8 cellular contexts compared by ENCODE assay signal in the genomic region with DNA sequence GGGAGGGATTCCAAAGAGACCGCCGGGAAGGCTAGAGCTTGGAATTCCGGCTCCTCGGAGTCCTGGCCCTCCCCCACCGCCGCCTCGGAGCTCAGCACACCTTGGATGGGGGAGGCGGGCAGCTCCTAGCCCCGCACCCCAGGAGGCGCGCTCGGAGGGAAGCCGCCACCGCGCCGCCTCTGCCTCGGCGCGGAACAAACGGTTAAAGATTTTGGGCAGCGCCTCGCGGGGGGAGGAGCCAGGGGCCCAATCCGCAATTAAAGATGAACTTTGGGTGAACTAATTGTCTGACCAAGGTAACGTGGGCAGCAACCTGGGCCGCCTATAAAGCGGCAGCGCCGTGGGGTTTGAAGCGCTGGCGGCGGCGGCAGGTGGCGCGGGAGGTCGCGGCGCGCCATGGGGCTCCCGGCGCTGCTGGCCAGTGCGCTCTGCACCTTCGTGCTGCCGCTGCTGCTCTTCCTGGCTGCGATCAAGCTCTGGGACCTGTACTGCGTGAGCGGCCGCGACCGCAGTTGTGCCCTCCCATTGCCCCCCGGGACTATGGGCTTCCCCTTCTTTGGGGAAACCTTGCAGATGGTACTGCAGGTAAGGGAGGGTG. TPM values are rescaled to one million over a fixed set of nuclear protein-coding genes. Genes with fewer than 3 reads are reported as not detected.
DNase-seq lines count a peak whose midpoint lies in the region; ATAC-seq and TF ChIP-seq lines count a peak whose summit lies in the region.

A gene with protein sequence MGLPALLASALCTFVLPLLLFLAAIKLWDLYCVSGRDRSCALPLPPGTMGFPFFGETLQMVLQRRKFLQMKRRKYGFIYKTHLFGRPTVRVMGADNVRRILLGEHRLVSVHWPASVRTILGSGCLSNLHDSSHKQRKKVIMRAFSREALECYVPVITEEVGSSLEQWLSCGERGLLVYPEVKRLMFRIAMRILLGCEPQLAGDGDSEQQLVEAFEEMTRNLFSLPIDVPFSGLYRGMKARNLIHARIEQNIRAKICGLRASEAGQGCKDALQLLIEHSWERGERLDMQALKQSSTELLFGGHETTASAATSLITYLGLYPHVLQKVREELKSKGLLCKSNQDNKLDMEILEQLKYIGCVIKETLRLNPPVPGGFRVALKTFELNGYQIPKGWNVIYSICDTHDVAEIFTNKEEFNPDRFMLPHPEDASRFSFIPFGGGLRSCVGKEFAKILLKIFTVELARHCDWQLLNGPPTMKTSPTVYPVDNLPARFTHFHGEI (plus strand): TSS at position 355 of the 598 bp plus-strand sequence. CDS start 42 bp downstream, at position 397.

- H3K9me3 Mint-ChIP-seq in CD8-positive, alpha-beta memory T cell, result peaks cover 0 to 2% (median 0%) of the 10 kb centered on the region in 5 donors
- no peaks in the 10 kb centered on the region for H3K9me3 Mint-ChIP-seq in dendritic cell treated with granulocyte-macrophage colony-stimulating factor and Interleukin-4, amounts not matched to agents 40 ng/mL and 50 ng/mL, for 4 days

- POLR2A ChIA-PET in CD8-positive, alpha-beta memory T cell (lab: Charles Lee), result no interaction called here

- H3K27me3 Mint-ChIP-seq in CD8-positive, alpha-beta memory T cell, result peaks cover 54 to 76% of the 10 kb centered on the region in 2 donors
- peaks cover 89% of the 10 kb centered on the region for H3K27me3 Mint-ChIP-seq in dendritic cell treated with granulocyte-macrophage colony-stimulating factor and Interleukin-4, amounts not matched to agents 40 ng/mL and 50 ng/mL, for 4 days

- H3K27me3 ChIP-seq in CD8-positive, alpha-beta memory T cell (ENCODE audit: insufficient read depth, low read length, poor library complexity, severe bottlenecking), result peaks cover 21% of the 10 kb centered on the region
- H3K27me3 ChIP-seq in MG63 (peaks cover 24% of the 10 kb centered on the region), neural cell (ENCODE audit: insufficient read depth, low read depth, low read length) (peaks cover 100% of the 10 kb centered on the region)

- no peaks in the 10 kb centered on the region for H3K36me3 ChIP-seq in CD8-positive, alpha-beta memory T cell (ENCODE audit: insufficient read depth, low read length)
- no peaks in the 10 kb centered on the region for H3K36me3 ChIP-seq in MG63
- H3K36me3 ChIP-seq in neural cell (ENCODE audit: insufficient read depth, low read length), result no peaks in the 10 kb centered on the region

- H3K4me3 Mint-ChIP-seq in CD8-positive, alpha-beta memory T cell, result peak within 1 kb of the TSS; percentile 62 to 76 (median 70)
- peak within 1 kb of the TSS; percentile 58 for H3K4me3 Mint-ChIP-seq in dendritic cell treated with granulocyte-macrophage colony-stimulating factor and Interleukin-4, amounts not matched to agents 40 ng/mL and 50 ng/mL, for 4 days

- H3K9me2 ChIP-seq in neural cell (ENCODE audit: insufficient read depth, low read length), result no peaks in the 10 kb centered on the region

- no peaks in the 10 kb centered on the region for H3K9me3 ChIP-seq in CD8-positive, alpha-beta memory T cell (ENCODE audit: low read length)
- H3K9me3 ChIP-seq in MG63 (no peaks in the 10 kb centered on the region), neural cell (ENCODE audit: low read length) (no peaks in the 10 kb centered on the region)

- H3F3A ChIP-seq in neural cell (ENCODE audit: insufficient read depth, low read length, poor library complexity, severe bottlenecking), result no peaks in the 10 kb centered on the region

- peak within 1 kb of the TSS; percentile 94 for H3K4me2 ChIP-seq in neural cell (ENCODE audit: low read length)

- intact Hi-C loops in dendritic cell treated with granulocyte-macrophage colony-stimulating factor and Interleukin-4, amounts not matched to agents 40 ng/mL and 50 ng/mL, for 4 days (cut with micrococcal nuclease), result no loop called here

- no peak for DNase-seq in CD8-positive, alpha-beta memory T cell
- DNase-seq in MG63 (no peak), 8988T (no peak), omental fat pad (ENCODE audit: low spot score) (no peak)

- no peak for TF ChIP-seq RAD21 in neural cell (conservative IDR thresholded peaks at IDR 0.05)

- TF ChIP-seq EP300 in neural cell (conservative IDR thresholded peaks at IDR 0.05; ENCODE audit: poor library complexity, severe bottlenecking), result no peak

- H3K9ac ChIP-seq in neural cell (ENCODE audit: low read length), result peak within 1 kb of the TSS; percentile 26

- no peaks in the 10 kb centered on the region for H4K20me1 ChIP-seq in neural cell (ENCODE audit: insufficient read depth)

- H3K4me3 ChIP-seq in CD8-positive, alpha-beta memory T cell (ENCODE audit: low read length), result peak within 1 kb of the TSS; percentile 26
- H3K4me3 ChIP-seq in MG63 (peak within 1 kb of the TSS; percentile 37), neural cell (ENCODE audit: low read length) (peak within 1 kb of the TSS; percentile 80)

- H3K4me1 ChIP-seq in CD8-positive, alpha-beta memory T cell (ENCODE audit: insufficient read depth, low read length), result peaks cover 4% of the 10 kb centered on the region

- H2AFZ ChIP-seq in neural cell (ENCODE audit: low read depth, low read length), result peak within 1 kb of the TSS; percentile 14

- peak within 1 kb of the TSS; percentile 79 for H3K27ac ChIP-seq in CD8-positive, alpha-beta memory T cell (ENCODE audit: low read depth, low read length)
- H3K27ac ChIP-seq in neural cell (ENCODE audit: low read length), result no peak within 1 kb of the TSS

- ATAC-seq in GM19455 (IDR thresholded peaks at IDR 0.05; ENCODE audit: unreplicated experiment) (no peak), omental fat pad (ENCODE audit: low FRiP score) (no peak), GM21423 (IDR thresholded peaks at IDR 0.05; ENCODE audit: unreplicated experiment) (no peak)

- TF ChIP-seq CTCF in neural cell (IDR thresholded peaks at IDR 0.05; ENCODE audit: poor library complexity, severe bottlenecking) (no peak), omental fat pad (IDR thresholded peaks at IDR 0.05) (no peak)

- peaks cover 21 to 51% (median 25%) of the 10 kb centered on the region in 3 donors for H3K4me1 Mint-ChIP-seq in CD8-positive, alpha-beta memory T cell
- H3K4me1 Mint-ChIP-seq in dendritic cell treated with granulocyte-macrophage colony-stimulating factor and Interleukin-4, amounts not matched to agents 40 ng/mL and 50 ng/mL, for 4 days (ENCODE audit: low read depth), result peaks cover 39% of the 10 kb centered on the region

- no peaks in the 10 kb centered on the region for H3K79me2 ChIP-seq in neural cell (replicated peaks; ENCODE audit: insufficient read depth, low read length)

- CTCF ChIA-PET in CD8-positive, alpha-beta memory T cell (lab: Charles Lee), result no interaction called here

- no peak within 1 kb of the TSS for H3K27ac Mint-ChIP-seq in CD8-positive, alpha-beta memory T cell
- H3K27ac Mint-ChIP-seq in dendritic cell treated with granulocyte-macrophage colony-stimulating factor and Interleukin-4, amounts not matched to agents 40 ng/mL and 50 ng/mL, for 4 days, result no peak within 1 kb of the TSS

- no peaks in the 10 kb centered on the region for H3K36me3 Mint-ChIP-seq in CD8-positive, alpha-beta memory T cell
- no peaks in the 10 kb centered on the region for H3K36me3 Mint-ChIP-seq in dendritic cell treated with granulocyte-macrophage colony-stimulating factor and Interleukin-4, amounts not matched to agents 40 ng/mL and 50 ng/mL, for 4 days (ENCODE audit: low read depth)

TF ChIP-seq in neural cell, 6 proteins besides CTCF, POLR2A, EP300 and RAD21:
- TF ChIP-seq POLR2AphosphoS5 (IDR thresholded peaks at IDR 0.05) (peak; percentile 69), SMC3 (conservative IDR thresholded peaks at IDR 0.05; ENCODE audit: poor library complexity) (no peak)
TF ChIP-seq in neural cell: peak in this region for 1.

RNA-seq across cellular contexts. Expression of the gene that starts here (rescaled TPM):
- not detected for total RNA-seq in CD8-positive, alpha-beta memory T cell
- polyA plus RNA-seq in CD8-positive, alpha-beta memory T cell, result not detected
- 0.30 and 0.32 TPM in 2 replicates for total RNA-seq in MG63 (2014; rRNA removed; shearing (Covaris generic); ENCODE audit: low replicate concordance)
- 0.64 and 0.77 TPM in 2 replicates for polyA plus RNA-seq in neural cell
- not detected in 2 replicates for polyA minus RNA-seq in neural cell
- total RNA-seq in omental fat pad, result 1 to 10 TPM in 1 of 4 donors, not detected in 3; 1.7 TPM

Comparison
In these comparisons a context has a peak if more than half of its experiments do, and no peak if none do; other contexts are left out.
1. H3K4me3 ChIP-seq: peak in every context shown above with its lines; median percentile 80 in neural cell; 37 in MG63; 26 in CD8-positive, alpha-beta memory T cell.